8 cellular contexts compared by ENCODE assay signal in the genomic region with DNA sequence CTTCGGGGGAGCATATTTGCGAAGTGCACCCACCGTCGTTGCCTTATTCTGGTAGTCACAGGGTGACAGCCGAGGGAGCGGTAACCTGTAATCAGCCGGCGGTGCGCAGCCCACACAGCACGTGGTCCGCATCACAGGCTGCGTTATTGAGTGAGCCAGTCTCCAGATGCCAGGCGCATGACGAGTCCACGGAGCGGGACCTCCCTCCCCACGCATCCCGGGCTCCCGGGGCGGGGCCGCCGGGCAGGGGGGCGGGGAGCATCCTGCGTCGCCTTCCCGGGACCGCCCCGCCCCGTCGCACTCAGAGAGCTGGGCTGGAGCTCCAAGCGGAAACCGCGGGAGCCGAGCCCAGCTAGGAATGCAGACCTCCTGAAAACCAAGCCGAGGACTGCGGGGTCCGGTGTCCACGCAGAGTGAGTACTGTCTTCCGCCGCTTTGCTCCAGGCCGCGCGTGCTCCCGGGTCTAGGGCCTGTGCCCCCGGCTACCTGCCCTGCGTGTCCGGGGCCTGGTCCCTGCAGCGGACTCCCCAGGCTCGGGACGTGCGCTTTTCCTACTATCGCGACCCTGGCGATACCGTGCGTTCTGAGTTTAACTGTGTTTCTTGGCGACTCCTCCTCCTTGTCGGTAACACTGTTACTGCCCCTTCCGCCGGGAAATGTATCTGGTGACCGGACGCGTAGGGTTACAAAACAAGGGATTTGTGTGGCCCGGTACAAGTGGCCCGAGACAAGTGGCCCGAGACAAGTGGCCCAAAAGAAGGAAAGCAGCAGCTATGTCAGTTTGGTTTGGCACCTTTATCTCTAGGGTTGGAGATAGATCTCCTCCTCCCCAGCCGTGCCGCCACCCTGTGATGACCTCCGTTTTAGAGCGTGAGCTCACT. TPM values are rescaled to one million over a fixed set of nuclear protein-coding genes. Genes with fewer than 3 reads are reported as not detected.
DNase-seq lines count a peak whose midpoint lies in the region; TF ChIP-seq lines count a peak whose summit lies in the region.

No MANE protein-coding gene starts in this region.

- peaks cover 44% of the 10 kb centered on the region for H3F3A ChIP-seq in GM23248 (ENCODE audit: insufficient read depth)

- H4K20me1 ChIP-seq in GM23248 (ENCODE audit: insufficient read depth) = no peaks in the 10 kb centered on the region

- DNase-seq in EL = peak; percentile 98
- peak; percentile 99 for DNase-seq in GM23248
- DNase-seq in LHCN-M2 (ENCODE audit: low read depth) = peak; percentile 94
- DNase-seq in T1000 (lab: John Stamatoyannopoulos, UW) = peak; percentile 91
- peak; percentile 99 for DNase-seq in astrocyte of the hippocampus (ENCODE audit: low read depth, low spot score)
- peak; percentile 94 for DNase-seq in hepatic stellate cell (ENCODE audit: low spot score)
- DNase-seq in uterus = peak; percentile 96

- H3K27ac ChIP-seq in GM23248 = peak overlapping the region; percentile 91
- H3K27ac ChIP-seq in rectal smooth muscle tissue (ENCODE audit: low read depth, low read length) = peak overlapping the region; percentile 89
- peak overlapping the region; percentile 88 to 92 for H3K27ac ChIP-seq in uterus

- peak overlapping the region; percentile 92 for H3K4me2 ChIP-seq in GM23248 (ENCODE audit: unreplicated experiment)

- TF ChIP-seq POLR2A in uterus (IDR thresholded peaks at IDR 0.05) = peak; percentile 24 to 78

- TF ChIP-seq CTCF in uterus (IDR thresholded peaks at IDR 0.05) = no peak

- H3K36me3 ChIP-seq in GM23248 (ENCODE audit: low read depth) (peaks cover under 1% of the 10 kb centered on the region; the same call in 1 of the 2 replicates), rectal smooth muscle tissue (ENCODE audit: control insufficient read depth, insufficient read depth, low read length) (peaks cover 5% of the 10 kb centered on the region), uterus (no peaks in the 10 kb centered on the region)

- H3K9me2 ChIP-seq in GM23248 (ENCODE audit: insufficient read depth) = no peaks in the 10 kb centered on the region

- peak overlapping the region; percentile 89 for H3K9ac ChIP-seq in GM23248
- H3K9ac ChIP-seq in rectal smooth muscle tissue (ENCODE audit: low read length) = peak overlapping the region; percentile 84

- H3K9me3 ChIP-seq in GM23248 (ENCODE audit: low read depth) = no peaks in the 10 kb centered on the region
- no peaks in the 10 kb centered on the region for H3K9me3 ChIP-seq in uterus

- H3K79me2 ChIP-seq in GM23248 (ENCODE audit: insufficient read depth) = peaks cover 48% of the 10 kb centered on the region

- H3K27me3 ChIP-seq in GM23248 (replicated peaks; ENCODE audit: insufficient read depth) (no peaks in the 10 kb centered on the region), rectal smooth muscle tissue (ENCODE audit: control insufficient read depth, insufficient read depth, low read length) (no peaks in the 10 kb centered on the region), uterus (no peaks in the 10 kb centered on the region)

- peak overlapping the region; percentile 90 for H3K4me3 ChIP-seq in GM23248
- H3K4me3 ChIP-seq in rectal smooth muscle tissue (ENCODE audit: low read length) = peak overlapping the region; percentile 93
- H3K4me3 ChIP-seq in uterus = peak overlapping the region; percentile 57 to 84

- intact Hi-C loops in uterus (cut with DNase I; ENCODE audit: low total_unique reads) = no loop called here

- in situ Hi-C loops in GM23248 (cut with MboI) = no loop called here

- peaks cover 46% of the 10 kb centered on the region for H3K4me1 ChIP-seq in GM23248 (ENCODE audit: insufficient read depth)
- H3K4me1 ChIP-seq in rectal smooth muscle tissue (ENCODE audit: control insufficient read depth, insufficient read depth, low read length) = peaks cover 10% of the 10 kb centered on the region
- H3K4me1 ChIP-seq in uterus = peaks cover 0 to 3% of the 10 kb centered on the region in 2 donors

- WGBS in GM23248 (ENCODE audit: low coverage in 1 of 2, low lambda C conversion rate in 2 of 2, missing lambda C conversion rate in 2 of 2), 2 experiments = 0 to 2% methylated on average over 60 to 62 of the region's 70 CpGs

- peak overlapping the region; percentile 76 for H2AFZ ChIP-seq in GM23248

RNA-seq across cellular contexts. Expression of gene CAST, which starts 40.6 kb away (rescaled TPM):
- total RNA-seq in GM23248 (2014; rRNA removed; shearing (Covaris generic)) = 150 and 179 TPM in 2 replicates
- 188 and 196 TPM in 2 replicates for polyA plus RNA-seq in GM23248 (2016; fragmentation: Nextera tagmentation; extraction: Ambion mirVana)
- total RNA-seq in LHCN-M2 (2014; rRNA removed) (150 and 191 TPM in 2 replicates), uterus (100 to 1,000 TPM in 3 of 4 donors, 10 to 100 TPM in 1; 98.2 to 350 (median 136) TPM)
- 102 TPM for polyA plus RNA-seq in LHCN-M2 (2012)

Comparison
In these comparisons a context has a peak if more than half of its experiments do, and no peak if none do; other contexts are left out.
1. Peak in every context shown above with its lines: DNase-seq, H3K4me3 ChIP-seq and H3K27ac ChIP-seq.